Comparison of ENCODE assay signal across 10 cellular contexts in the genomic region with DNA sequence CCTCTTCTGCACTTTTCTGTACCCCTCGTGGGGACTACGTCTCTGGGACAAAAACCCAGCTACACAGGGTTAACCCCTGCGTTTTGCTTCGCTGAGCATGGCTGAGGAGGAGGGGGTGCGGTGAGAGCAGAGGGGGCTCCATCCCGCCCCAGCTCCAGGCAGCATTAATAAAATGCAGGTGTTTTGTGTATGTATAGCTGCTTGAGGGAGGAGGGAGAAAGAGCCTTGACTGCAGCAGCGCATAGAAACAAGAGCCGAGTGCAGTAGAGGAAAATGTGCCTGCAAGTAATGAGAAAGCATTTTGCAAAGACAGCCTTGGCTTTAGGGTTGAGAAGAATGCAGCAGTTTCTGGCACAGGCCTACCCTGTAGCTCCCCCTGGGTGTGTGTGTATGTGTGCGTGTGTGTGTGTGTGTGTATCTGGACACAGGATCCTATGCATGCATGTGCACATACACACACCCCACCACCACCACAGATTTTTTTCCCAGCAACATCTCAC.
DNase-seq lines count a peak whose midpoint lies in the region; ATAC-seq and TF ChIP-seq lines count a peak whose summit lies in the region.
"Had no signal": no experiment of that assay in that cellular context is flagged by ENCODE, and none has a peak within 500 bp of the region (broad histone marks: within the 10 kb centered on the region; RNA-seq: fewer than 3 reads in every experiment).

No MANE protein-coding gene starts in this region.

- H4K20me1 ChIP-seq in hepatocyte (ENCODE audit: insufficient read depth, poor library complexity, severe bottlenecking) = no peaks in the 10 kb centered on the region

- H3K4me3 ChIP-seq in hepatocyte = no peak overlapping the region
- H3K4me3 ChIP-seq in transverse colon = no peak overlapping the region
- H3K4me3 ChIP-seq: tibial artery had no signal

- no peak overlapping the region for H3K4me3 Mint-ChIP-seq in activated T-cell treated with anti-CD3 and anti-CD28 coated beads, Interleukin-2, amount 50 U/mL, for 4 hours

- no peak for TF ChIP-seq EP300 in transverse colon (IDR thresholded peaks at IDR 0.05; ENCODE audit: low read depth)

- no peak for ATAC-seq in activated T-cell treated with anti-CD3 and anti-CD28 coated beads, Interleukin-2, amount 50 U/mL, for 4 hours

- TF ChIP-seq POLR2A in transverse colon (IDR thresholded peaks at IDR 0.05) = no peak

- H3K27me3 ChIP-seq in hepatocyte (no peaks in the 10 kb centered on the region), transverse colon (no peaks in the 10 kb centered on the region)
- H3K27me3 ChIP-seq: tibial artery had no signal

- H3K79me2 ChIP-seq in hepatocyte = peaks cover 2% of the 10 kb centered on the region

- H3K4me2 ChIP-seq in hepatocyte = peak overlapping the region; percentile 41

- 32% methylated on average over 9 of the region's 9 CpGs for WGBS in hepatocyte (ENCODE audit: low lambda C conversion rate, missing lambda C conversion rate)
- WGBS in transverse colon (ENCODE audit: low coverage in 1 of 2), 2 donors = 14 to 49% methylated on average over 7 to 9 of the region's 9 CpGs

- H2AFZ ChIP-seq in hepatocyte = no peak overlapping the region

- peak; percentile 46 for DNase-seq in activated effector memory CD4-positive, alpha-beta T cell treated with anti-CD3 and anti-CD28 coated beads, Interleukin-2, amount 50 U/mL, for 16 hours
- no peak for DNase-seq in activated effector memory CD4-positive, alpha-beta T cell treated with Interleukin-2 at 50 U/mL for 16 hours
- DNase-seq in SK-N-DZ (ENCODE audit: low spot score) = peak; percentile 47
- DNase-seq in hepatocyte (ENCODE audit: low spot score) = peak; percentile 73
- no peak for DNase-seq in transverse colon
- no peak for DNase-seq in activated T-cell treated with anti-CD3 and anti-CD28 coated beads, Interleukin-2, amount 50 U/mL, for 4 hours
- no peak for DNase-seq in NCI-H2029 treated with DMSO at 0.1 percent for 48 hours (lab: John Stamatoyannopoulos, UW)
- DNase-seq in activated CD4-positive, alpha-beta T cell treated with anti-CD3 and anti-CD28 coated beads, Interleukin-2, amount 50 U/mL, for 4 hours = no peak

- intact Hi-C loops in transverse colon (cut with DNase I; ENCODE audit: low total_unique reads) = no loop called here

- H3K4me1 Mint-ChIP-seq in activated T-cell treated with anti-CD3 and anti-CD28 coated beads, Interleukin-2, amount 50 U/mL, for 4 hours (ENCODE audit: low read depth) = peaks cover 34% of the 10 kb centered on the region

- in situ Hi-C loops in transverse colon (cut with MboI; ENCODE audit: low pct_ligation_motif_present in 1 of 4, low pct_unique_long_range_greater_than_20kb in 1 of 4, low sequenced_read_pairs in 3 of 4) = no loop called here

- H3K9me3 ChIP-seq in hepatocyte (ENCODE audit: low read depth) (no peaks in the 10 kb centered on the region), transverse colon (no peaks in the 10 kb centered on the region)
- H3K9me3 ChIP-seq: Caco-2, tibial artery had no signal

- H3K27me3 Mint-ChIP-seq in activated T-cell treated with anti-CD3 and anti-CD28 coated beads, Interleukin-2, amount 50 U/mL, for 4 hours (ENCODE audit: low read depth) = no peaks in the 10 kb centered on the region

- H3K36me3 ChIP-seq in hepatocyte (replicated peaks; ENCODE audit: insufficient read depth, low read depth) = no peaks in the 10 kb centered on the region
- no peaks in the 10 kb centered on the region for H3K36me3 ChIP-seq in transverse colon
- H3K36me3 ChIP-seq: tibial artery had no signal

- no peaks in the 10 kb centered on the region for H3K9me3 Mint-ChIP-seq in activated T-cell treated with anti-CD3 and anti-CD28 coated beads, Interleukin-2, amount 50 U/mL, for 4 hours

- TF ChIP-seq CTCF in hepatocyte (IDR thresholded peaks at IDR 0.05; ENCODE audit: poor library complexity) (peak; percentile 9), transverse colon (IDR thresholded peaks at IDR 0.05) (no peak)

- no peaks in the 10 kb centered on the region for H3K9me2 ChIP-seq in hepatocyte (replicated peaks; ENCODE audit: insufficient read depth)

- no peaks in the 10 kb centered on the region for H3K36me3 Mint-ChIP-seq in activated T-cell treated with anti-CD3 and anti-CD28 coated beads, Interleukin-2, amount 50 U/mL, for 4 hours (ENCODE audit: insufficient read depth)

- peaks cover 32% of the 10 kb centered on the region for H3K4me1 ChIP-seq in hepatocyte (ENCODE audit: insufficient read depth)
- H3K4me1 ChIP-seq in transverse colon = peaks cover 0 to 25% (median 8%) of the 10 kb centered on the region in 4 donors

- H3K27ac ChIP-seq in hepatocyte (peak overlapping the region; percentile 96), transverse colon (peak overlapping the region; percentile 2 to 69 (median 32))
- H3K27ac ChIP-seq: tibial artery had no signal

Comparison
In these comparisons a context has a peak if more than half of its experiments do, and no peak if none do; other contexts are left out.
1. DNase-seq: peak in activated effector memory CD4-positive, alpha-beta T cell treated with anti-CD3 and anti-CD28 coated beads, Interleukin-2, amount 50 U/mL, for 16 hours (single experiment), SK-N-DZ (single experiment) and hepatocyte (single experiment); none in activated effector memory CD4-positive, alpha-beta T cell treated with Interleukin-2 at 50 U/mL for 16 hours (single experiment), transverse colon (single experiment), activated T-cell treated with anti-CD3 and anti-CD28 coated beads, Interleukin-2, amount 50 U/mL, for 4 hours (single experiment), NCI-H2029 treated with DMSO at 0.1 percent for 48 hours (single experiment) and activated CD4-positive, alpha-beta T cell treated with anti-CD3 and anti-CD28 coated beads, Interleukin-2, amount 50 U/mL, for 4 hours (0 of 2).